In the genomic region with DNA sequence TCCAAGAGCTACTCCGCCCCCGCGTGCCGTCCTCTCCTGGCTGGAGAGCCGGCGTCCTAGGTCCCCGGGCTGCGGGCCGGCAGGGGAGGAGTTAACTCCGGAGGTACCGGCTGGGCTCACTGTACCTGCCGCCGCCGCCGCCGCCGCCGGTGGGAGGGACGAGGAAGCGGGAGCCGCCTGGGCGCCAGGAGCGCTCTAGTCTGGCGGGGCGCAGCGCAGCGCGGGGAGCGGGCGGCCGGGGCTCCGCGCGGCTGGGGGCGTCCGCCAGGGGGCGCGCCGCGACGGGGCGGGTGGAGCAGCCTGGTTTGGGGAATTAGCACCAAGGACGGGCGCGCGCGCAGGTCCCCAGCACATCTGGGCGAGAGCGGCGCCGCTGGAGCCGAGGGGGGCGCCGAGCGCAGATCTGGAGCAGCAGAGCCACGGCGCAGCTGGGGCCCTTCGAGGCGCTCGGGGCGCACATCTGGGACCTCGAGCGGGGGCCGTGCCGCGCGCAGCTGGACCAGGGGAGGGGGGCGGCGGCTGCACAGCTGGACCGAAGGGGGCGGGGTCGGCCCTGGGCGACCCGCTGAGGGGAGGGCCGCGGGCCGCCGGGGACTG, we compare ENCODE assay signal across 1 cellular context.
TF ChIP-seq lines count a peak whose summit lies in the region.

TSS of gene NXPH3 (plus strand) at position 348 of the 597 bp plus-strand sequence. CDS start 349 bp downstream, outside the sequence.

TF ChIP-seq in K562, 482 proteins besides CTCF, POLR2A, EP300 and RAD21 (continued from another document and continues in another):
- peak; percentile 34 for TF ChIP-seq PCBP1 (IDR thresholded peaks at IDR 0.05; ENCODE audit: low read depth, low read length, poor library complexity, severe bottlenecking)
- TF ChIP-seq ZNF197 (CRISPR knock-in tag; IDR thresholded peaks at IDR 0.05; ENCODE audit: low read depth) = no peak
- TF ChIP-seq SMARCA4 (IDR thresholded peaks at IDR 0.05) = no peak
- TF ChIP-seq GATAD2A (IDR thresholded peaks at IDR 0.05) = peak; percentile 46; the same call in 1 of the 2 replicates
- TF ChIP-seq GTF2F1 (IDR thresholded peaks at IDR 0.05; ENCODE audit: low read depth, low read length) = no peak
- TF ChIP-seq, protein P1, sequence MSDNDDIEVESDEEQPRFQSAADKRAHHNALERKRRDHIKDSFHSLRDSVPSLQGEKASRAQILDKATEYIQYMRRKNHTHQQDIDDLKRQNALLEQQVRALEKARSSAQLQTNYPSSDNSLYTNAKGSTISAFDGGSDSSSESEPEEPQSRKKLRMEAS (CRISPR knock-in tag; IDR thresholded peaks at IDR 0.05) = 0 out of 2 replicates have a peak, but pooled peaks have one; percentile 31
- peak; percentile 30; the same call in 1 of the 2 replicates for TF ChIP-seq NFIC (IDR thresholded peaks at IDR 0.05)
- TF ChIP-seq ZMIZ1 (IDR thresholded peaks at IDR 0.05; ENCODE audit: low read depth in 2 of 2, low read length in 2 of 2) = no peak
- no peak for TF ChIP-seq POLR2AphosphoS2 (IDR thresholded peaks at IDR 0.05; ENCODE audit: low read length)
- no peak; the same call in 1 of the 2 replicates for TF ChIP-seq SMC3 (conservative IDR thresholded peaks at IDR 0.05; ENCODE audit: insufficient read depth, low read depth, low read length)
- TF ChIP-seq IRF9 (tag; IDR thresholded peaks at IDR 0.05) = no peak
- TF ChIP-seq NCOA2 (IDR thresholded peaks at IDR 0.05; ENCODE audit: partially characterized antibody in 2 of 2) = no peak
- TF ChIP-seq, protein P2, sequence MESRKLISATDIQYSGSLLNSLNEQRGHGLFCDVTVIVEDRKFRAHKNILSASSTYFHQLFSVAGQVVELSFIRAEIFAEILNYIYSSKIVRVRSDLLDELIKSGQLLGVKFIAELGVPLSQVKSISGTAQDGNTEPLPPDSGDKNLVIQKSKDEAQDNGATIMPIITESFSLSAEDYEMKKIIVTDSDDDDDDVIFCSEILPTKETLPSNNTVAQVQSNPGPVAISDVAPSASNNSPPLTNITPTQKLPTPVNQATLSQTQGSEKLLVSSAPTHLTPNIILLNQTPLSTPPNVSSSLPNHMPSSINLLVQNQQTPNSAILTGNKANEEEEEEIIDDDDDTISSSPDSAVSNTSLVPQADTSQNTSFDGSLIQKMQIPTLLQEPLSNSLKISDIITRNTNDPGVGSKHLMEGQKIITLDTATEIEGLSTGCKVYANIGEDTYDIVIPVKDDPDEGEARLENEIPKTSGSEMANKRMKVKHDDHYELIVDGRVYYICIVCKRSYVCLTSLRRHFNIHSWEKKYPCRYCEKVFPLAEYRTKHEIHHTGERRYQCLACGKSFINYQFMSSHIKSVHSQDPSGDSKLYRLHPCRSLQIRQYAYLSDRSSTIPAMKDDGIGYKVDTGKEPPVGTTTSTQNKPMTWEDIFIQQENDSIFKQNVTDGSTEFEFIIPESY (CRISPR knock-in tag; IDR thresholded peaks at IDR 0.05) = no peak
- TF ChIP-seq, protein P3, sequence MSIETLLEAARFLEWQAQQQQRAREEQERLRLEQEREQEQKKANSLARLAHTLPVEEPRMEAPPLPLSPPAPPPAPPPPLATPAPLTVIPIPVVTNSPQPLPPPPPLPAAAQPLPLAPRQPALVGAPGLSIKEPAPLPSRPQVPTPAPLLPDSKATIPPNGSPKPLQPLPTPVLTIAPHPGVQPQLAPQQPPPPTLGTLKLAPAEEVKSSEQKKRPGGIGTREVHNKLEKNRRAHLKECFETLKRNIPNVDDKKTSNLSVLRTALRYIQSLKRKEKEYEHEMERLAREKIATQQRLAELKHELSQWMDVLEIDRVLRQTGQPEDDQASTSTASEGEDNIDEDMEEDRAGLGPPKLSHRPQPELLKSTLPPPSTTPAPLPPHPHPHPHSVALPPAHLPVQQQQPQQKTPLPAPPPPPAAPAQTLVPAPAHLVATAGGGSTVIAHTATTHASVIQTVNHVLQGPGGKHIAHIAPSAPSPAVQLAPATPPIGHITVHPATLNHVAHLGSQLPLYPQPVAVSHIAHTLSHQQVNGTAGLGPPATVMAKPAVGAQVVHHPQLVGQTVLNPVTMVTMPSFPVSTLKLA (conservative IDR thresholded peaks at IDR 0.05) = no peak
- TF ChIP-seq JUND (IDR thresholded peaks at IDR 0.05; ENCODE audit: borderline replicate concordance, low read depth, low read length) = no peak
- TF ChIP-seq JUND (tag; IDR thresholded peaks at IDR 0.05; ENCODE audit: borderline replicate concordance, low read depth, low read length) = no peak
- TF ChIP-seq HDAC3 (IDR thresholded peaks at IDR 0.05; ENCODE audit: borderline replicate concordance, partially characterized antibody) = no peak
- TF ChIP-seq, protein P4, sequence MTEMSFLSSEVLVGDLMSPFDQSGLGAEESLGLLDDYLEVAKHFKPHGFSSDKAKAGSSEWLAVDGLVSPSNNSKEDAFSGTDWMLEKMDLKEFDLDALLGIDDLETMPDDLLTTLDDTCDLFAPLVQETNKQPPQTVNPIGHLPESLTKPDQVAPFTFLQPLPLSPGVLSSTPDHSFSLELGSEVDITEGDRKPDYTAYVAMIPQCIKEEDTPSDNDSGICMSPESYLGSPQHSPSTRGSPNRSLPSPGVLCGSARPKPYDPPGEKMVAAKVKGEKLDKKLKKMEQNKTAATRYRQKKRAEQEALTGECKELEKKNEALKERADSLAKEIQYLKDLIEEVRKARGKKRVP (CRISPR knock-in tag; IDR thresholded peaks at IDR 0.05) = no peak
- TF ChIP-seq, protein P5, sequence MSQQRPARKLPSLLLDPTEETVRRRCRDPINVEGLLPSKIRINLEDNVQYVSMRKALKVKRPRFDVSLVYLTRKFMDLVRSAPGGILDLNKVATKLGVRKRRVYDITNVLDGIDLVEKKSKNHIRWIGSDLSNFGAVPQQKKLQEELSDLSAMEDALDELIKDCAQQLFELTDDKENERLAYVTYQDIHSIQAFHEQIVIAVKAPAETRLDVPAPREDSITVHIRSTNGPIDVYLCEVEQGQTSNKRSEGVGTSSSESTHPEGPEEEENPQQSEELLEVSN (IDR thresholded peaks at IDR 0.05; ENCODE audit: borderline replicate concordance in 1 of 2, extremely low read depth in 1 of 2, insufficient read depth in 1 of 2, insufficient read length in 1 of 2, low read depth in 1 of 2, low read length in 1 of 2, poor library complexity in 1 of 2, severe bottlenecking in 1 of 2) = peak in 1 of 2 experiments; percentile 43
- no peak for TF ChIP-seq ZNF766 (CRISPR knock-in tag; conservative IDR thresholded peaks at IDR 0.05)
- TF ChIP-seq AFF4 (CRISPR knock-in tag; IDR thresholded peaks at IDR 0.05) = no peak
- TF ChIP-seq TARDBP (IDR thresholded peaks at IDR 0.05) = 0 out of 2 replicates have a peak, but pooled peaks have one; percentile 4
- TF ChIP-seq XRCC5 (IDR thresholded peaks at IDR 0.05; ENCODE audit: low read depth, low read length) = no peak
- TF ChIP-seq, protein P6, sequence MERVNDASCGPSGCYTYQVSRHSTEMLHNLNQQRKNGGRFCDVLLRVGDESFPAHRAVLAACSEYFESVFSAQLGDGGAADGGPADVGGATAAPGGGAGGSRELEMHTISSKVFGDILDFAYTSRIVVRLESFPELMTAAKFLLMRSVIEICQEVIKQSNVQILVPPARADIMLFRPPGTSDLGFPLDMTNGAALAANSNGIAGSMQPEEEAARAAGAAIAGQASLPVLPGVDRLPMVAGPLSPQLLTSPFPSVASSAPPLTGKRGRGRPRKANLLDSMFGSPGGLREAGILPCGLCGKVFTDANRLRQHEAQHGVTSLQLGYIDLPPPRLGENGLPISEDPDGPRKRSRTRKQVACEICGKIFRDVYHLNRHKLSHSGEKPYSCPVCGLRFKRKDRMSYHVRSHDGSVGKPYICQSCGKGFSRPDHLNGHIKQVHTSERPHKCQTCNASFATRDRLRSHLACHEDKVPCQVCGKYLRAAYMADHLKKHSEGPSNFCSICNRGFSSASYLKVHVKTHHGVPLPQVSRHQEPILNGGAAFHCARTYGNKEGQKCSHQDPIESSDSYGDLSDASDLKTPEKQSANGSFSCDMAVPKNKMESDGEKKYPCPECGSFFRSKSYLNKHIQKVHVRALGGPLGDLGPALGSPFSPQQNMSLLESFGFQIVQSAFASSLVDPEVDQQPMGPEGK (CRISPR knock-in tag; IDR thresholded peaks at IDR 0.05; ENCODE audit: borderline replicate concordance) = no peak
- TF ChIP-seq ZSCAN29 (IDR thresholded peaks at IDR 0.05) = no peak
- TF ChIP-seq, protein P7, sequence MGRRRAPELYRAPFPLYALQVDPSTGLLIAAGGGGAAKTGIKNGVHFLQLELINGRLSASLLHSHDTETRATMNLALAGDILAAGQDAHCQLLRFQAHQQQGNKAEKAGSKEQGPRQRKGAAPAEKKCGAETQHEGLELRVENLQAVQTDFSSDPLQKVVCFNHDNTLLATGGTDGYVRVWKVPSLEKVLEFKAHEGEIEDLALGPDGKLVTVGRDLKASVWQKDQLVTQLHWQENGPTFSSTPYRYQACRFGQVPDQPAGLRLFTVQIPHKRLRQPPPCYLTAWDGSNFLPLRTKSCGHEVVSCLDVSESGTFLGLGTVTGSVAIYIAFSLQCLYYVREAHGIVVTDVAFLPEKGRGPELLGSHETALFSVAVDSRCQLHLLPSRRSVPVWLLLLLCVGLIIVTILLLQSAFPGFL (CRISPR knock-in tag; IDR thresholded peaks at IDR 0.05) = no peak
- TF ChIP-seq, protein P8, sequence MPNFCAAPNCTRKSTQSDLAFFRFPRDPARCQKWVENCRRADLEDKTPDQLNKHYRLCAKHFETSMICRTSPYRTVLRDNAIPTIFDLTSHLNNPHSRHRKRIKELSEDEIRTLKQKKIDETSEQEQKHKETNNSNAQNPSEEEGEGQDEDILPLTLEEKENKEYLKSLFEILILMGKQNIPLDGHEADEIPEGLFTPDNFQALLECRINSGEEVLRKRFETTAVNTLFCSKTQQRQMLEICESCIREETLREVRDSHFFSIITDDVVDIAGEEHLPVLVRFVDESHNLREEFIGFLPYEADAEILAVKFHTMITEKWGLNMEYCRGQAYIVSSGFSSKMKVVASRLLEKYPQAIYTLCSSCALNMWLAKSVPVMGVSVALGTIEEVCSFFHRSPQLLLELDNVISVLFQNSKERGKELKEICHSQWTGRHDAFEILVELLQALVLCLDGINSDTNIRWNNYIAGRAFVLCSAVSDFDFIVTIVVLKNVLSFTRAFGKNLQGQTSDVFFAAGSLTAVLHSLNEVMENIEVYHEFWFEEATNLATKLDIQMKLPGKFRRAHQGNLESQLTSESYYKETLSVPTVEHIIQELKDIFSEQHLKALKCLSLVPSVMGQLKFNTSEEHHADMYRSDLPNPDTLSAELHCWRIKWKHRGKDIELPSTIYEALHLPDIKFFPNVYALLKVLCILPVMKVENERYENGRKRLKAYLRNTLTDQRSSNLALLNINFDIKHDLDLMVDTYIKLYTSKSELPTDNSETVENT (CRISPR knock-in tag; IDR thresholded peaks at IDR 0.05) = peak; percentile 28; the same call in 1 of the 2 replicates
- peak; percentile 25 for TF ChIP-seq CBFA2T3 (IDR thresholded peaks at IDR 0.05)
